ENCODE assay signal across 8 cellular contexts in the genomic region with DNA sequence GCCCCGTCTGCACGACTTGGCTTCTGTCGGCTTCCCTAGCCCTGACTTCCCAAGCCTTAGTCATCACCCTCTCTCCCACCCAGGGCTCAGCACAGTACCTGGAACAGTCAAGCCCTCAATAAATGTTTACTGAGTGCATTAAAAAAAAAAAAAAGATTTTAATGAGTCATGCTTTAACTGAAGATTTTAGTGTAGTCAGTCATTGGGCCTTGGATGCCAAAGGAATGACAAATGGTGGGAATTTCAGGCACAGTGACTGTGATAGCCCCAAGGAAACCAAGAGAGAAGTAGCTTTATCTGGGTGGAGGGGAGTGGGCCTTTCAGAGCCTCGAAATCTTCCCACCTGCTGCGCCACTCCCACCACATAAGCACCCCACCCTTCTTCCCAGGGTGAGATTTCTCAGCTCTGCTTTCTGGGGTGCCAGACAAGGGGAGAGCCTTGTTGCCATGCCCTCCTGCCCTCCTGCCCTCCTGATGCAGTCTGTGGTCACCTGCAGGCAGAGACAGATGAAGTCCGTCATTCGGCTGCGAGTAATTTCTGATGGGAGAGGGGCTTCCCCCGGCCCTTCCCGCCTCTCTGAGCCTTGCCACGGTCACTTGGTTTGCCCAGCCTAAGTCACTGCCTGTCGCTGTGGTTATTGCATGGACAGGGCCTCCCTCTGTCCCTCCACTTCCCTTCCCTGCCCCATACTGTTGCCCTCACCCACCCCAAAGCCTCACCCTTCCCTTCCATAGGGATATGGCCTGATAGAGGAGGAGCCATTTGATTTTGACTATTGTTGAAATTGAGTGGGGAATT. TPM values are rescaled to one million over a fixed set of nuclear protein-coding genes. Genes with fewer than 3 reads are reported as not detected.
A peak's percentile ranks its signal among the peaks of the same experiment; 100 is the strongest.
DNase-seq lines count a peak whose midpoint lies in the region; ATAC-seq, FAIRE-seq and TF ChIP-seq lines count a peak whose summit lies in the region.

No MANE protein-coding gene starts in this region.

- H3K4me1 ChIP-seq in left ventricle myocardium inferior (peaks cover 86% of the 10 kb centered on the region), small intestine (ENCODE audit: control insufficient read depth in 2 of 2, insufficient read depth in 1 of 2, low read depth in 1 of 2, low read length in 1 of 2) (peaks cover 5 to 44% of the 10 kb centered on the region in 2 donors)

- H3K9me3 Mint-ChIP-seq in stimulated activated memory B cell treated with anti-CD40 and anti-IgM and Interleukin-4, amounts not matched to agents 10 μg/mL and 1 μg/mL and 100 μg/mL, for 72 hours, result peaks cover 7% of the 10 kb centered on the region

- no peaks in the 10 kb centered on the region for H3K36me3 ChIP-seq in left ventricle myocardium inferior
- H3K36me3 ChIP-seq in small intestine (ENCODE audit: control insufficient read depth in 2 of 2, insufficient read depth in 2 of 2, low read length in 2 of 2), result no peaks in the 10 kb centered on the region

- no peak overlapping the region for H3K27ac Mint-ChIP-seq in T-helper 17 cell
- H3K27ac Mint-ChIP-seq in stimulated activated memory B cell treated with anti-CD40 and anti-IgM and Interleukin-4, amounts not matched to agents 10 μg/mL and 1 μg/mL and 100 μg/mL, for 72 hours, result no peak overlapping the region

- intact Hi-C loops in left ventricle myocardium inferior (cut with micrococcal nuclease), result no loop called here

- FAIRE-seq in small intestine (lab: Jason Lieb, UNC), result no peak

- 55 to 62% (median 61%) methylated on average over 12 of the region's 12 CpGs for WGBS in small intestine, 3 donors

- H3K27ac ChIP-seq in left ventricle myocardium inferior (replicated peaks) (peak overlapping the region; percentile 60), small intestine (ENCODE audit: low read depth in 1 of 2, low read length in 1 of 2) (peak overlapping the region; percentile 12 to 82)

- peak overlapping the region; percentile 79 for H3K4me3 Mint-ChIP-seq in T-helper 17 cell
- H3K4me3 Mint-ChIP-seq in stimulated activated memory B cell treated with anti-CD40 and anti-IgM and Interleukin-4, amounts not matched to agents 10 μg/mL and 1 μg/mL and 100 μg/mL, for 72 hours, result no peak overlapping the region

- H3K4me1 Mint-ChIP-seq in T-helper 17 cell, result peaks cover 68% of the 10 kb centered on the region
- no peaks in the 10 kb centered on the region for H3K4me1 Mint-ChIP-seq in stimulated activated memory B cell treated with anti-CD40 and anti-IgM and Interleukin-4, amounts not matched to agents 10 μg/mL and 1 μg/mL and 100 μg/mL, for 72 hours

- no peak for ATAC-seq in T-helper 17 cell
- ATAC-seq in HG02981 (IDR thresholded peaks at IDR 0.05; ENCODE audit: unreplicated experiment), result no peak
- ATAC-seq in stimulated activated memory B cell treated with anti-CD40 and anti-IgM and Interleukin-4, amounts not matched to agents 10 μg/mL and 1 μg/mL and 100 μg/mL, for 72 hours, result no peak
- no peak for ATAC-seq in GM18868 (IDR thresholded peaks at IDR 0.05; ENCODE audit: unreplicated experiment)

- peaks cover 10% of the 10 kb centered on the region for H3K36me3 Mint-ChIP-seq in T-helper 17 cell (ENCODE audit: low read depth)
- H3K36me3 Mint-ChIP-seq in stimulated activated memory B cell treated with anti-CD40 and anti-IgM and Interleukin-4, amounts not matched to agents 10 μg/mL and 1 μg/mL and 100 μg/mL, for 72 hours, result peaks cover 32% of the 10 kb centered on the region

- DNase-seq in GOT3 (lab: John Stamatoyannopoulos, UW) (peak; percentile 47), T-helper 17 cell (no peak), left ventricle myocardium inferior (peak; percentile 50), small intestine (peak; percentile 88), epidermal melanocyte (ENCODE audit: insufficient read length, low spot score) (no peak)

- H3K9me3 ChIP-seq in T-helper 17 cell (ENCODE audit: control insufficient read depth, low read length, poor library complexity, severe bottlenecking), result no peaks in the 10 kb centered on the region
- peaks cover 9% of the 10 kb centered on the region for H3K9me3 ChIP-seq in left ventricle myocardium inferior (replicated peaks)
- no peaks in the 10 kb centered on the region for H3K9me3 ChIP-seq in small intestine (ENCODE audit: control insufficient read depth, low read depth)

- H3K4me3 ChIP-seq in left ventricle myocardium inferior (no peak overlapping the region), small intestine (ENCODE audit: low read depth in 1 of 2, low read length in 2 of 2) (no peak overlapping the region)

- H3K27me3 ChIP-seq in left ventricle myocardium inferior (ENCODE audit: low read depth) (no peaks in the 10 kb centered on the region), small intestine (ENCODE audit: control insufficient read depth in 2 of 2, insufficient read depth in 2 of 2, low read length in 2 of 2) (no peaks in the 10 kb centered on the region)

- TF ChIP-seq CTCF in left ventricle myocardium inferior (IDR thresholded peaks at IDR 0.05; ENCODE audit: borderline replicate concordance), result no peak

- no peaks in the 10 kb centered on the region for H3K27me3 Mint-ChIP-seq in T-helper 17 cell
- no peaks in the 10 kb centered on the region for H3K27me3 Mint-ChIP-seq in stimulated activated memory B cell treated with anti-CD40 and anti-IgM and Interleukin-4, amounts not matched to agents 10 μg/mL and 1 μg/mL and 100 μg/mL, for 72 hours

RNA-seq across cellular contexts. Expression of a gene that starts 41.8 kb away (rescaled TPM):
- total RNA-seq in T-helper 17 cell (10 to 100 TPM; 79.8 to 82.9 TPM), left ventricle myocardium inferior (18.8 TPM)
- 10 to 100 TPM; 11.6 to 17.0 (median 12.1) TPM for polyA plus RNA-seq in small intestine

Comparison
In these comparisons a context has a peak if more than half of its experiments do, and no peak if none do; other contexts are left out.
1. DNase-seq: peak in GOT3 (single experiment), left ventricle myocardium inferior (single experiment) and small intestine (single experiment); none in T-helper 17 cell (0 of 3) and epidermal melanocyte (single experiment).